Comparison of ENCODE assay signal across 8 cellular contexts in the genomic region with DNA sequence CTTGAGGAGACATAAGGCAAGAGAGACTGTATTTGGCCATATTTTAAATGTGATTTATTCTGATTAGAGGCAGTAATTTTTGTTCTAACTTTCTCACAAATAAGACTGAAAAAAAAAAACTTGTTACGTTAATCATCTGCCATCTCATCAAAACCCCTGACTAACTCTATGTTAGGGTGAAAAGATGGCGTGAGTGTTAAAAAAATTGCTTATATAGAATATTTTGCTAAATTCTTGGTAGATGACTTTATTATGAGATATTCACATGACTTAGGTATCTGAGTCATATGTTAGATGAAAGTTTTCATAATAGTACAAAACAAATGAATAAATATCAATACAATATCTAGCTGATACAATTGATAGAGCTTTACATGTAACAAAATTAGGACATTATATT.
"Had no signal": no experiment of that assay in that cellular context is flagged by ENCODE, and none has a peak within 500 bp of the region (broad histone marks: within the 10 kb centered on the region; RNA-seq: fewer than 3 reads in every experiment).

No MANE protein-coding gene starts in this region.

- H2AFZ ChIP-seq: GM23338 had no signal

- H3K36me3 Mint-ChIP-seq: IgD-negative memory B cell had no signal

- H3K4me3 ChIP-seq: GM23338 had no signal

- H3K4me1 Mint-ChIP-seq: GM23338, H9, IgD-negative memory B cell had no signal

- H3K27ac ChIP-seq: HL-60 had no signal

- H3K4me3 Mint-ChIP-seq: GM23338, H9, HFFc6, IgD-negative memory B cell had no signal

- DNase-seq: H9, HFFc6, KBM-7 had no signal

- H3K4me2 ChIP-seq: GM23338 had no signal

- H3K27ac Mint-ChIP-seq: GM23338, H9, HFFc6, IgD-negative memory B cell had no signal

- ATAC-seq: GM23338, HCT116, HepG2 had no signal

- H3K27me3 Mint-ChIP-seq: IgD-negative memory B cell had no signal
